ENCODE assay signal across 22 cellular contexts in genomic region chr3:49652218-49652921, GRCh38.
"Had no signal": no experiment of that assay in that cellular context is flagged by ENCODE, and none has a peak within 500 bp of the region (broad histone marks: within the 10 kb centered on the region; RNA-seq: fewer than 3 reads in every experiment).

No MANE protein-coding gene starts in this region.

- H3K9me3 ChIP-seq: left lung, lower lobe of right lung, pancreas, prostate gland, sigmoid colon, spleen, tibial nerve, uterus had no signal

- H3K9ac ChIP-seq: neural progenitor cell had no signal

- H3K4me2 ChIP-seq: neural progenitor cell had no signal

- ATAC-seq: left colon; left lung; lower lobe of right lung; naive thymus-derived CD8-positive, alpha-beta T cell; pancreas; stimulated activated effector memory CD8-positive, alpha-beta T cell treated with anti-CD3 and anti-CD28 coated beads, Interleukin-12 subunit alpha, Interleukin-12 subunit beta, amount 100 ng/mL, for 72 hours had no signal

- H3K36me3 ChIP-seq: left lung, lower lobe of right lung, neural progenitor cell, pancreas, prostate gland, sigmoid colon, spleen, uterus had no signal

- H3K4me3 ChIP-seq: left lung, lower lobe of right lung, neural progenitor cell, pancreas, prostate gland, sigmoid colon, spleen, tibial nerve, uterus had no signal

- DNase-seq: hypothalamus; immature natural killer cell; kidney; left colon; lower lobe of right lung; mammary epithelial cell; mesenchymal stem cell; naive thymus-derived CD8-positive, alpha-beta T cell; sigmoid colon; small intestine; spleen; stimulated activated CD4-positive, alpha-beta T cell treated with anti-CD3 and anti-CD28 coated beads, Interleukin-4, amount 100 ng/mL, for 24 hours; stimulated activated naive CD4-positive, alpha-beta T cell; substantia nigra; uterus had no signal

- H3K4me1 ChIP-seq: left lung, lower lobe of right lung, neural progenitor cell, prostate gland, sigmoid colon, spleen, tibial nerve, uterus had no signal

- H2AFZ ChIP-seq: neural progenitor cell had no signal

- H3K27me3 ChIP-seq: left lung, neural progenitor cell, pancreas, sigmoid colon, tibial nerve, uterus had no signal

- H3K27ac ChIP-seq: left lung, lower lobe of right lung, neural progenitor cell, pancreas, prostate gland, sigmoid colon, spleen, tibial nerve, uterus had no signal

- FAIRE-seq: islet of Langerhans, kidney, pancreas, small intestine had no signal
